In the genomic region with DNA sequence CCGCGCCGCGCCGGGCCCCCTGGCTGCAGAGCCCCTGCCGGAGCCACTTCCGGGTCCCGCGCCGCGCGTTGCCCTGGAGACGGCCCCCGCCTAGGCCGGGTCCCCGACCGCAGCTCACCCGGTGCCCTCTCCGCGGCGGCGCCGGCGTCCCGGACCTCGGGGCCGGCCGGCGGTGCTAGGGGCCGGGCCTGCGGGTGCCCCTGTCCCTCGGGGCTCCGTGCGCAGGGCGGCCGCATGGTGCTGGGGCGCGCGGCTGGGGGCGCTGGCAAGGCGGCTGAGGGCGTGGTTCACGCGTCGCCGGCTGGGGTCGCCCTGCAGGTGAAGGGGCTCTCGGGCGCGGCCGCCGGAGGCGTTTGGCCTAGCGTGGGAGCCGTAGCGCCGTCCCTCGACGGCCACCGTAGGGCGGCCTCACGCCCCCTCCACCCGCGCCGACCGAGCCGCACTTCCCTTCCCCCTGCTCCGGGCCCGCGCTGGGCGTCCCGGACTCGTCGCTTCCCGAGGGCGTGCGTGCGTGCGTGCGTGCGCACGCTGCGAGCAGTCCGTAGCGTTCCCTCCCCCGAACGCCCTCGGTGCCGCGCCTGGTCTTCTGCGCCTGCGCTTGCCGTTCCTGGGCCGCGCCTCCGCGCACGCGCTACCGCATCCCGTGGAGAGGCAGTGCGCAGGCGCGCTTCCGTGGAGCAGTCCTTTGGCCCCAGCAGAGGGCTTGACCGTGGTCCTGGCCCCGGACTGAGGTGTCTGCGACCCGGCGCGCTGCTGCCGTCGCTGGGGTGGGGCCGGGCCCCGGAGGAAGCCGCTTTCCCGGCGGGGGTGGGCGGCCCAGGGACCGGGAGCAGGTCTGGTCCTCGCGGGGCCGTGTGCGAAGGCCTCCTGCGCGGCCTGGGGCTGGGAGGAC, we compare ENCODE assay signal across 1 cellular context.
TF ChIP-seq lines count a peak whose summit lies in the region.

A gene with protein sequence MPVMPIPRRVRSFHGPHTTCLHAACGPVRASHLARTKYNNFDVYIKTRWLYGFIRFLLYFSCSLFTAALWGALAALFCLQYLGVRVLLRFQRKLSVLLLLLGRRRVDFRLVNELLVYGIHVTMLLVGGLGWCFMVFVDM (minus strand): TSS at position 509 of the 892 bp plus-strand sequence. CDS start 1,975 bp downstream, outside the sequence.

TF ChIP-seq in K562, 482 proteins besides CTCF, POLR2A, EP300 and RAD21 (continued from another document and continues in another):
- TF ChIP-seq, protein P1, sequence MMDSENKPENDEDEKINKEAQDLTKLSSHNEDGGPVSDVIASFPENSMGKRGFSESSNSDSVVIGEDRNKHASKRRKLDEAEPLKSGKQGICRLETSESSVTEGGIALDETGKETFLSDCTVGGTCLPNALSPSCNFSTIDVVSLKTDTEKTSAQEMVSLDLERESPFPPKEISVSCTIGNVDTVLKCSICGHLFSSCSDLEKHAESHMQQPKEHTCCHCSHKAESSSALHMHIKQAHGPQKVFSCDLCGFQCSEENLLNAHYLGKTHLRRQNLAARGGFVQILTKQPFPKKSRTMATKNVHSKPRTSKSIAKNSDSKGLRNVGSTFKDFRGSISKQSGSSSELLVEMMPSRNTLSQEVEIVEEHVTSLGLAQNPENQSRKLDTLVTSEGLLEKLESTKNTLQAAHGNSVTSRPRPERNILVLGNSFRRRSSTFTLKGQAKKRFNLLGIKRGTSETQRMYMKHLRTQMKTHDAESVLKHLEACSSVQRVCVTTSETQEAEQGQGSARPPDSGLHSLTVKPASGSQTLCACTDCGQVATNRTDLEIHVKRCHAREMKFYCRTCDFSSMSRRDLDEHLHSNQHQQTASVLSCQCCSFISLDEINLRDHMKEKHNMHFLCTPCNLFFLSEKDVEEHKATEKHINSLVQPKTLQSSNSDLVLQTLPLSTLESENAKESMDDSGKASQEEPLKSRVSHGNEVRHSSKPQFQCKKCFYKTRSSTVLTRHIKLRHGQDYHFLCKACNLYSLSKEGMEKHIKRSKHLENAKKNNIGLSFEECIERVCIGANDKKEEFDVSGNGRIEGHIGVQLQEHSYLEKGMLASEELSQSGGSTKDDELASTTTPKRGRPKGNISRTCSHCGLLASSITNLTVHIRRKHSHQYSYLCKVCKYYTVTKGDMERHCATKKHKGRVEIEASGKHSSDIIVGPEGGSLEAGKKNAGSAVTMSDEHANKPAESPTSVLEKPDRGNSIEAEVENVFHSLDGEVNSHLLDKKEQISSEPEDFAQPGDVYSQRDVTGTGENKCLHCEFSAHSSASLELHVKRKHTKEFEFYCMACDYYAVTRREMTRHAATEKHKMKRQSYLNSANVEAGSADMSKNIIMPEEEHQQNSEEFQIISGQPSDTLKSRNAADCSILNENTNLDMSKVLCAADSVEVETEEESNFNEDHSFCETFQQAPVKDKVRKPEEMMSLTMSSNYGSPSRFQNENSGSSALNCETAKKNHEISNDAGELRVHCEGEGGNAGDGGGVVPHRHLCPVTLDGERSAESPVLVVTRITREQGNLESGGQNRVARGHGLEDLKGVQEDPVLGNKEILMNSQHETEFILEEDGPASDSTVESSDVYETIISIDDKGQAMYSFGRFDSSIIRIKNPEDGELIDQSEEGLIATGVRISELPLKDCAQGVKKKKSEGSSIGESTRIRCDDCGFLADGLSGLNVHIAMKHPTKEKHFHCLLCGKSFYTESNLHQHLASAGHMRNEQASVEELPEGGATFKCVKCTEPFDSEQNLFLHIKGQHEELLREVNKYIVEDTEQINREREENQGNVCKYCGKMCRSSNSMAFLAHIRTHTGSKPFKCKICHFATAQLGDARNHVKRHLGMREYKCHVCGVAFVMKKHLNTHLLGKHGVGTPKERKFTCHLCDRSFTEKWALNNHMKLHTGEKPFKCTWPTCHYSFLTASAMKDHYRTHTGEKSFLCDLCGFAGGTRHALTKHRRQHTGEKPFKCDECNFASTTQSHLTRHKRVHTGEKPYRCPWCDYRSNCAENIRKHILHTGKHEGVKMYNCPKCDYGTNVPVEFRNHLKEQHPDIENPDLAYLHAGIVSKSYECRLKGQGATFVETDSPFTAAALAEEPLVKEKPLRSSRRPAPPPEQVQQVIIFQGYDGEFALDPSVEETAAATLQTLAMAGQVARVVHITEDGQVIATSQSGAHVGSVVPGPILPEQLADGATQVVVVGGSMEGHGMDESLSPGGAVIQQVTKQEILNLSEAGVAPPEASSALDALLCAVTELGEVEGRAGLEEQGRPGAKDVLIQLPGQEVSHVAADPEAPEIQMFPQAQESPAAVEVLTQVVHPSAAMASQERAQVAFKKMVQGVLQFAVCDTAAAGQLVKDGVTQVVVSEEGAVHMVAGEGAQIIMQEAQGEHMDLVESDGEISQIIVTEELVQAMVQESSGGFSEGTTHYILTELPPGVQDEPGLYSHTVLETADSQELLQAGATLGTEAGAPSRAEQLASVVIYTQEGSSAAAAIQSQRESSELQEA (IDR thresholded peaks at IDR 0.05; ENCODE audit: low read depth), result peak; percentile 90
- TF ChIP-seq, protein P2, sequence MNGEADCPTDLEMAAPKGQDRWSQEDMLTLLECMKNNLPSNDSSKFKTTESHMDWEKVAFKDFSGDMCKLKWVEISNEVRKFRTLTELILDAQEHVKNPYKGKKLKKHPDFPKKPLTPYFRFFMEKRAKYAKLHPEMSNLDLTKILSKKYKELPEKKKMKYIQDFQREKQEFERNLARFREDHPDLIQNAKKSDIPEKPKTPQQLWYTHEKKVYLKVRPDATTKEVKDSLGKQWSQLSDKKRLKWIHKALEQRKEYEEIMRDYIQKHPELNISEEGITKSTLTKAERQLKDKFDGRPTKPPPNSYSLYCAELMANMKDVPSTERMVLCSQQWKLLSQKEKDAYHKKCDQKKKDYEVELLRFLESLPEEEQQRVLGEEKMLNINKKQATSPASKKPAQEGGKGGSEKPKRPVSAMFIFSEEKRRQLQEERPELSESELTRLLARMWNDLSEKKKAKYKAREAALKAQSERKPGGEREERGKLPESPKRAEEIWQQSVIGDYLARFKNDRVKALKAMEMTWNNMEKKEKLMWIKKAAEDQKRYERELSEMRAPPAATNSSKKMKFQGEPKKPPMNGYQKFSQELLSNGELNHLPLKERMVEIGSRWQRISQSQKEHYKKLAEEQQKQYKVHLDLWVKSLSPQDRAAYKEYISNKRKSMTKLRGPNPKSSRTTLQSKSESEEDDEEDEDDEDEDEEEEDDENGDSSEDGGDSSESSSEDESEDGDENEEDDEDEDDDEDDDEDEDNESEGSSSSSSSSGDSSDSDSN (IDR thresholded peaks at IDR 0.05; ENCODE audit: borderline replicate concordance in 1 of 2, low read depth in 2 of 2, low read length in 2 of 2), result 0 out of 4 replicates have a peak, but pooled peaks of 1 of the 2 experiments have one; percentile 58
- no peak for TF ChIP-seq SETDB1 (IDR thresholded peaks at IDR 0.05; ENCODE audit: low read length)
- peak; percentile 69 for TF ChIP-seq TAF1 (IDR thresholded peaks at IDR 0.05; ENCODE audit: control insufficient read depth, extremely low read depth, insufficient read depth, low read length, severe bottlenecking)
- no peak for TF ChIP-seq STAT5B (CRISPR knock-in tag; IDR thresholded peaks at IDR 0.05)
- TF ChIP-seq, protein P3, sequence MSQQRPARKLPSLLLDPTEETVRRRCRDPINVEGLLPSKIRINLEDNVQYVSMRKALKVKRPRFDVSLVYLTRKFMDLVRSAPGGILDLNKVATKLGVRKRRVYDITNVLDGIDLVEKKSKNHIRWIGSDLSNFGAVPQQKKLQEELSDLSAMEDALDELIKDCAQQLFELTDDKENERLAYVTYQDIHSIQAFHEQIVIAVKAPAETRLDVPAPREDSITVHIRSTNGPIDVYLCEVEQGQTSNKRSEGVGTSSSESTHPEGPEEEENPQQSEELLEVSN (IDR thresholded peaks at IDR 0.05; ENCODE audit: borderline replicate concordance in 1 of 2, extremely low read depth in 1 of 2, insufficient read depth in 1 of 2, insufficient read length in 1 of 2, low read depth in 1 of 2, low read length in 1 of 2, poor library complexity in 1 of 2, severe bottlenecking in 1 of 2), result peak; percentile 76 to 79
- TF ChIP-seq, protein P4, sequence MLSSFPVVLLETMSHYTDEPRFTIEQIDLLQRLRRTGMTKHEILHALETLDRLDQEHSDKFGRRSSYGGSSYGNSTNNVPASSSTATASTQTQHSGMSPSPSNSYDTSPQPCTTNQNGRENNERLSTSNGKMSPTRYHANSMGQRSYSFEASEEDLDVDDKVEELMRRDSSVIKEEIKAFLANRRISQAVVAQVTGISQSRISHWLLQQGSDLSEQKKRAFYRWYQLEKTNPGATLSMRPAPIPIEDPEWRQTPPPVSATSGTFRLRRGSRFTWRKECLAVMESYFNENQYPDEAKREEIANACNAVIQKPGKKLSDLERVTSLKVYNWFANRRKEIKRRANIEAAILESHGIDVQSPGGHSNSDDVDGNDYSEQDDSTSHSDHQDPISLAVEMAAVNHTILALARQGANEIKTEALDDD (IDR thresholded peaks at IDR 0.05), result no peak
- TF ChIP-seq, protein P5, sequence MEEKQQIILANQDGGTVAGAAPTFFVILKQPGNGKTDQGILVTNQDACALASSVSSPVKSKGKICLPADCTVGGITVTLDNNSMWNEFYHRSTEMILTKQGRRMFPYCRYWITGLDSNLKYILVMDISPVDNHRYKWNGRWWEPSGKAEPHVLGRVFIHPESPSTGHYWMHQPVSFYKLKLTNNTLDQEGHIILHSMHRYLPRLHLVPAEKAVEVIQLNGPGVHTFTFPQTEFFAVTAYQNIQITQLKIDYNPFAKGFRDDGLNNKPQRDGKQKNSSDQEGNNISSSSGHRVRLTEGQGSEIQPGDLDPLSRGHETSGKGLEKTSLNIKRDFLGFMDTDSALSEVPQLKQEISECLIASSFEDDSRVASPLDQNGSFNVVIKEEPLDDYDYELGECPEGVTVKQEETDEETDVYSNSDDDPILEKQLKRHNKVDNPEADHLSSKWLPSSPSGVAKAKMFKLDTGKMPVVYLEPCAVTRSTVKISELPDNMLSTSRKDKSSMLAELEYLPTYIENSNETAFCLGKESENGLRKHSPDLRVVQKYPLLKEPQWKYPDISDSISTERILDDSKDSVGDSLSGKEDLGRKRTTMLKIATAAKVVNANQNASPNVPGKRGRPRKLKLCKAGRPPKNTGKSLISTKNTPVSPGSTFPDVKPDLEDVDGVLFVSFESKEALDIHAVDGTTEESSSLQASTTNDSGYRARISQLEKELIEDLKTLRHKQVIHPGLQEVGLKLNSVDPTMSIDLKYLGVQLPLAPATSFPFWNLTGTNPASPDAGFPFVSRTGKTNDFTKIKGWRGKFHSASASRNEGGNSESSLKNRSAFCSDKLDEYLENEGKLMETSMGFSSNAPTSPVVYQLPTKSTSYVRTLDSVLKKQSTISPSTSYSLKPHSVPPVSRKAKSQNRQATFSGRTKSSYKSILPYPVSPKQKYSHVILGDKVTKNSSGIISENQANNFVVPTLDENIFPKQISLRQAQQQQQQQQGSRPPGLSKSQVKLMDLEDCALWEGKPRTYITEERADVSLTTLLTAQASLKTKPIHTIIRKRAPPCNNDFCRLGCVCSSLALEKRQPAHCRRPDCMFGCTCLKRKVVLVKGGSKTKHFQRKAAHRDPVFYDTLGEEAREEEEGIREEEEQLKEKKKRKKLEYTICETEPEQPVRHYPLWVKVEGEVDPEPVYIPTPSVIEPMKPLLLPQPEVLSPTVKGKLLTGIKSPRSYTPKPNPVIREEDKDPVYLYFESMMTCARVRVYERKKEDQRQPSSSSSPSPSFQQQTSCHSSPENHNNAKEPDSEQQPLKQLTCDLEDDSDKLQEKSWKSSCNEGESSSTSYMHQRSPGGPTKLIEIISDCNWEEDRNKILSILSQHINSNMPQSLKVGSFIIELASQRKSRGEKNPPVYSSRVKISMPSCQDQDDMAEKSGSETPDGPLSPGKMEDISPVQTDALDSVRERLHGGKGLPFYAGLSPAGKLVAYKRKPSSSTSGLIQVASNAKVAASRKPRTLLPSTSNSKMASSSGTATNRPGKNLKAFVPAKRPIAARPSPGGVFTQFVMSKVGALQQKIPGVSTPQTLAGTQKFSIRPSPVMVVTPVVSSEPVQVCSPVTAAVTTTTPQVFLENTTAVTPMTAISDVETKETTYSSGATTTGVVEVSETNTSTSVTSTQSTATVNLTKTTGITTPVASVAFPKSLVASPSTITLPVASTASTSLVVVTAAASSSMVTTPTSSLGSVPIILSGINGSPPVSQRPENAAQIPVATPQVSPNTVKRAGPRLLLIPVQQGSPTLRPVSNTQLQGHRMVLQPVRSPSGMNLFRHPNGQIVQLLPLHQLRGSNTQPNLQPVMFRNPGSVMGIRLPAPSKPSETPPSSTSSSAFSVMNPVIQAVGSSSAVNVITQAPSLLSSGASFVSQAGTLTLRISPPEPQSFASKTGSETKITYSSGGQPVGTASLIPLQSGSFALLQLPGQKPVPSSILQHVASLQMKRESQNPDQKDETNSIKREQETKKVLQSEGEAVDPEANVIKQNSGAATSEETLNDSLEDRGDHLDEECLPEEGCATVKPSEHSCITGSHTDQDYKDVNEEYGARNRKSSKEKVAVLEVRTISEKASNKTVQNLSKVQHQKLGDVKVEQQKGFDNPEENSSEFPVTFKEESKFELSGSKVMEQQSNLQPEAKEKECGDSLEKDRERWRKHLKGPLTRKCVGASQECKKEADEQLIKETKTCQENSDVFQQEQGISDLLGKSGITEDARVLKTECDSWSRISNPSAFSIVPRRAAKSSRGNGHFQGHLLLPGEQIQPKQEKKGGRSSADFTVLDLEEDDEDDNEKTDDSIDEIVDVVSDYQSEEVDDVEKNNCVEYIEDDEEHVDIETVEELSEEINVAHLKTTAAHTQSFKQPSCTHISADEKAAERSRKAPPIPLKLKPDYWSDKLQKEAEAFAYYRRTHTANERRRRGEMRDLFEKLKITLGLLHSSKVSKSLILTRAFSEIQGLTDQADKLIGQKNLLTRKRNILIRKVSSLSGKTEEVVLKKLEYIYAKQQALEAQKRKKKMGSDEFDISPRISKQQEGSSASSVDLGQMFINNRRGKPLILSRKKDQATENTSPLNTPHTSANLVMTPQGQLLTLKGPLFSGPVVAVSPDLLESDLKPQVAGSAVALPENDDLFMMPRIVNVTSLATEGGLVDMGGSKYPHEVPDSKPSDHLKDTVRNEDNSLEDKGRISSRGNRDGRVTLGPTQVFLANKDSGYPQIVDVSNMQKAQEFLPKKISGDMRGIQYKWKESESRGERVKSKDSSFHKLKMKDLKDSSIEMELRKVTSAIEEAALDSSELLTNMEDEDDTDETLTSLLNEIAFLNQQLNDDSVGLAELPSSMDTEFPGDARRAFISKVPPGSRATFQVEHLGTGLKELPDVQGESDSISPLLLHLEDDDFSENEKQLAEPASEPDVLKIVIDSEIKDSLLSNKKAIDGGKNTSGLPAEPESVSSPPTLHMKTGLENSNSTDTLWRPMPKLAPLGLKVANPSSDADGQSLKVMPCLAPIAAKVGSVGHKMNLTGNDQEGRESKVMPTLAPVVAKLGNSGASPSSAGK (IDR thresholded peaks at IDR 0.05), result peak; percentile 40; the same call in 1 of the 2 replicates
- 0 out of 2 replicates have a peak, but pooled peaks have one; percentile 75 for TF ChIP-seq RBM34 (IDR thresholded peaks at IDR 0.05; ENCODE audit: borderline replicate concordance, insufficient read depth, low read length)
- TF ChIP-seq, protein P6, sequence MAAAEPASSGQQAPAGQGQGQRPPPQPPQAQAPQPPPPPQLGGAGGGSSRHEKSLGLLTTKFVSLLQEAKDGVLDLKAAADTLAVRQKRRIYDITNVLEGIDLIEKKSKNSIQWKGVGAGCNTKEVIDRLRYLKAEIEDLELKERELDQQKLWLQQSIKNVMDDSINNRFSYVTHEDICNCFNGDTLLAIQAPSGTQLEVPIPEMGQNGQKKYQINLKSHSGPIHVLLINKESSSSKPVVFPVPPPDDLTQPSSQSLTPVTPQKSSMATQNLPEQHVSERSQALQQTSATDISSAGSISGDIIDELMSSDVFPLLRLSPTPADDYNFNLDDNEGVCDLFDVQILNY (CRISPR knock-in tag; IDR thresholded peaks at IDR 0.05), result no peak
- TF ChIP-seq TOE1 (IDR thresholded peaks at IDR 0.05; ENCODE audit: borderline replicate concordance), result no peak; the same call in 1 of the 2 replicates
- TF ChIP-seq TOE1 (CRISPR knock-in tag; IDR thresholded peaks at IDR 0.05; ENCODE audit: borderline replicate concordance, low read depth), result 0 out of 2 replicates have a peak, but pooled peaks have one; percentile 61
- peak; percentile 79 for TF ChIP-seq BHLHE40 (IDR thresholded peaks at IDR 0.05; ENCODE audit: low read length)
- TF ChIP-seq GABPA (tag; conservative IDR thresholded peaks at IDR 0.05; ENCODE audit: low read depth), result peak; percentile 83
- TF ChIP-seq RB1 (IDR thresholded peaks at IDR 0.05; ENCODE audit: low read depth), result peak; percentile 80
- peak; percentile 78; the same call in 1 of the 2 replicates for TF ChIP-seq EP400 (IDR thresholded peaks at IDR 0.05)
- TF ChIP-seq FOXP1 (CRISPR knock-in tag; IDR thresholded peaks at IDR 0.05), result peak; percentile 30; the same call in 1 of the 2 replicates
